In genomic region chr3:182305881-182306665, GRCh38 we compare ENCODE assay signal across 26 cellular contexts.
"Had no signal": no experiment of that assay in that cellular context is flagged by ENCODE, and none has a peak within 500 bp of the region (broad histone marks: within the 10 kb centered on the region; RNA-seq: fewer than 3 reads in every experiment).

No MANE protein-coding gene starts in this region.

- H3K9me3 Mint-ChIP-seq: activated CD4-positive, alpha-beta T cell treated with anti-CD3 and anti-CD28 coated beads, Interleukin-2, amount 10 ng/mL, durations not matched to agents 7 days and 5 days; activated CD8-positive, alpha-beta T cell treated with anti-CD3 and anti-CD28 coated beads for 36 hours; activated naive CD8-positive, alpha-beta T cell treated with anti-CD3 and anti-CD28 coated beads, Interleukin-2, amount 50 U/mL, for 24 hours; activated T-helper 1 cell treated with anti-CD3 and anti-CD28 coated beads, Interleukin-12 subunit alpha, Interleukin-12 subunit beta, Interleukin-2, Interleukin-4 antibody, amounts not matched to agents 30 ng/mL and 10 ng/mL and 1 ng/mL, durations not matched to agents 14 hours and 24 hours and 36 hours; natural killer cell treated with Interleukin-12 subunit alpha and Interleukin-12 subunit beta and Interleukin-15 and Interleukin-18, amount 100 ng/mL, for 72 hours; T-helper 2 cell treated with Interferon-gamma antibody and Interleukin-4, amounts not matched to agents 5 μg/mL and 100 μg/mL, for 36 hours had no signal

- H3K27ac ChIP-seq: cardiac muscle cell, epithelial cell of prostate, left ventricle myocardium inferior, sigmoid colon, thyroid gland, VCaP had no signal

- H3K36me3 ChIP-seq: cardiac muscle cell, left ventricle myocardium inferior, sigmoid colon, thyroid gland had no signal

- H3K4me1 Mint-ChIP-seq: activated CD4-positive, alpha-beta T cell treated with anti-CD3 and anti-CD28 coated beads, Interleukin-2, amount 10 ng/mL, durations not matched to agents 7 days and 5 days; activated naive CD8-positive, alpha-beta T cell treated with anti-CD3 and anti-CD28 coated beads, Interleukin-2, amount 50 U/mL, for 24 hours; immature natural killer cell; mesothelial cell of epicardium; stimulated activated naive B cell treated with anti-CD40 and anti-IgM and Interleukin-4, amounts not matched to agents 10 μg/mL and 1 μg/mL and 100 μg/mL, for 72 hours; T-cell had no signal

- H3K4me2 ChIP-seq: smooth muscle cell had no signal

- H3K4me3 ChIP-seq: cardiac muscle cell, left ventricle myocardium inferior, sigmoid colon, smooth muscle cell, thyroid gland had no signal

- H3K27me3 Mint-ChIP-seq: activated CD4-positive, alpha-beta T cell treated with anti-CD3 and anti-CD28 coated beads, Interleukin-2, amount 10 ng/mL, durations not matched to agents 7 days and 5 days; activated CD8-positive, alpha-beta T cell treated with anti-CD3 and anti-CD28 coated beads for 36 hours; activated naive CD8-positive, alpha-beta T cell treated with anti-CD3 and anti-CD28 coated beads, Interleukin-2, amount 50 U/mL, for 24 hours; natural killer cell treated with Interleukin-12 subunit alpha and Interleukin-12 subunit beta and Interleukin-15 and Interleukin-18, amount 100 ng/mL, for 72 hours; T-cell had no signal

- H3K36me3 Mint-ChIP-seq: immature natural killer cell; mesothelial cell of epicardium; natural killer cell treated with Interleukin-12 subunit alpha and Interleukin-12 subunit beta and Interleukin-15 and Interleukin-18, amount 100 ng/mL, for 72 hours; stimulated activated naive B cell treated with anti-CD40 and anti-IgM and Interleukin-4, amounts not matched to agents 10 μg/mL and 1 μg/mL and 100 μg/mL, for 72 hours; T-cell had no signal

- H3K4me3 Mint-ChIP-seq: activated CD4-positive, alpha-beta T cell treated with anti-CD3 and anti-CD28 coated beads, Interleukin-2, amount 10 ng/mL, durations not matched to agents 7 days and 5 days; activated CD8-positive, alpha-beta T cell treated with anti-CD3 and anti-CD28 coated beads for 36 hours; activated naive CD8-positive, alpha-beta T cell treated with anti-CD3 and anti-CD28 coated beads, Interleukin-2, amount 50 U/mL, for 24 hours; activated T-helper 1 cell treated with anti-CD3 and anti-CD28 coated beads, Interleukin-12 subunit alpha, Interleukin-12 subunit beta, Interleukin-2, Interleukin-4 antibody, amounts not matched to agents 30 ng/mL and 10 ng/mL and 1 ng/mL, durations not matched to agents 14 hours and 24 hours and 36 hours; immature natural killer cell; mesothelial cell of epicardium; natural killer cell treated with Interleukin-12 subunit alpha and Interleukin-12 subunit beta and Interleukin-15 and Interleukin-18, amount 100 ng/mL, for 72 hours; stimulated activated naive B cell treated with anti-CD40 and anti-IgM and Interleukin-4, amounts not matched to agents 10 μg/mL and 1 μg/mL and 100 μg/mL, for 72 hours; T-cell; T-helper 2 cell treated with Interferon-gamma antibody and Interleukin-4, amounts not matched to agents 5 μg/mL and 100 μg/mL, for 36 hours had no signal

- H3K4me1 ChIP-seq: left ventricle myocardium inferior, sigmoid colon, thyroid gland had no signal

- DNase-seq: activated CD4-positive, alpha-beta T cell treated with anti-CD3 and anti-CD28 coated beads, Interleukin-2, amount 10 ng/mL, durations not matched to agents 7 days and 5 days; activated CD4-positive, CD25-positive, alpha-beta regulatory T cell treated with anti-CD3 and anti-CD28 coated beads, Interleukin-2, amount 50 U/mL, for 72 hours; activated CD8-positive, alpha-beta T cell treated with anti-CD3 and anti-CD28 coated beads for 36 hours; activated gamma-delta T cell; activated naive CD4-positive, alpha-beta T cell treated with anti-CD3 and anti-CD28 coated beads, Interleukin-2, amount 50 U/mL, for 16 hours; activated naive CD8-positive, alpha-beta T cell treated with anti-CD3 and anti-CD28 coated beads, Interleukin-2, amount 50 U/mL, for 24 hours; cortex of kidney; immature natural killer cell; kidney glomerular epithelial cell; left ventricle myocardium inferior; retina; sigmoid colon; stimulated activated CD4-positive, alpha-beta T cell treated with anti-CD3 and anti-CD28 coated beads, Interleukin-15, amount 100 ng/mL, for 24 hours; stimulated activated CD4-positive, alpha-beta T cell treated with anti-CD3 and anti-CD28 coated beads, Interleukin-2, amount 100 ng/mL, for 48 hours; stimulated activated CD8-positive, alpha-beta memory T cell treated with anti-CD3 and anti-CD28 coated beads, Interleukin-4, amount 100 ng/mL, for 48 hours; stimulated activated naive B cell treated with anti-CD40 and anti-IgM and Interleukin-4, amounts not matched to agents 10 μg/mL and 1 μg/mL and 100 μg/mL, for 72 hours; T-cell; thyroid gland had no signal

- H3K27ac Mint-ChIP-seq: activated CD4-positive, alpha-beta T cell treated with anti-CD3 and anti-CD28 coated beads, Interleukin-2, amount 10 ng/mL, durations not matched to agents 7 days and 5 days; activated CD8-positive, alpha-beta T cell treated with anti-CD3 and anti-CD28 coated beads for 36 hours; activated naive CD8-positive, alpha-beta T cell treated with anti-CD3 and anti-CD28 coated beads, Interleukin-2, amount 50 U/mL, for 24 hours; activated T-helper 1 cell treated with anti-CD3 and anti-CD28 coated beads, Interleukin-12 subunit alpha, Interleukin-12 subunit beta, Interleukin-2, Interleukin-4 antibody, amounts not matched to agents 30 ng/mL and 10 ng/mL and 1 ng/mL, durations not matched to agents 14 hours and 24 hours and 36 hours; immature natural killer cell; mesothelial cell of epicardium; natural killer cell treated with Interleukin-12 subunit alpha and Interleukin-12 subunit beta and Interleukin-15 and Interleukin-18, amount 100 ng/mL, for 72 hours; stimulated activated naive B cell treated with anti-CD40 and anti-IgM and Interleukin-4, amounts not matched to agents 10 μg/mL and 1 μg/mL and 100 μg/mL, for 72 hours; T-cell; T-helper 2 cell treated with Interferon-gamma antibody and Interleukin-4, amounts not matched to agents 5 μg/mL and 100 μg/mL, for 36 hours had no signal

- ATAC-seq: activated CD8-positive, alpha-beta T cell treated with anti-CD3 and anti-CD28 coated beads for 36 hours; activated naive CD8-positive, alpha-beta T cell treated with anti-CD3 and anti-CD28 coated beads, Interleukin-2, amount 50 U/mL, for 24 hours; natural killer cell treated with Interleukin-12 subunit alpha and Interleukin-12 subunit beta and Interleukin-15 and Interleukin-18, amount 100 ng/mL, for 72 hours; stimulated activated naive B cell treated with anti-CD40 and anti-IgM and Interleukin-4, amounts not matched to agents 10 μg/mL and 1 μg/mL and 100 μg/mL, for 72 hours; T-cell had no signal

- H3K27me3 ChIP-seq: cardiac muscle cell, sigmoid colon, thyroid gland had no signal

- H3K9me3 ChIP-seq: sigmoid colon, thyroid gland had no signal
